Comparison of ENCODE assay signal across 15 cellular contexts in the genomic region with DNA sequence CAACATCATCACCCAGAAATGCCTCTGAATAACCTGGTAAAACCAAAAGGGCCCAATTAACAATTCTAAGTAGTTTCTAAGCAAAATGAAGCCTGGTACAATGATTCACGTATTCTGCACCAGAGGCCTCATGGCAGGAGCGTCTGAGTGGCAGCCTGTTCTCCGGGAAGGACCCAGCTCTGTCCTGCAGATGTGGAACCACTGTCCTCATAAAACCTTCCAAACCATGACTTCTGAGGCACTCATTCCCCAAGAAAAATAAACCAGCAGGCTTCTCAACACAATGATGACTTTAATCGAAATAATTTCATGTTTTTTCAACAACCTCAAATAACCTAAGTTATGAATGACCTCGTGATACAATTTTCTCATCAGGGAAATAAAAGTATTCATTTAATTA.
DNase-seq lines count a peak whose midpoint lies in the region; ATAC-seq, FAIRE-seq and TF ChIP-seq lines count a peak whose summit lies in the region.
"Had no signal": no experiment of that assay in that cellular context is flagged by ENCODE, and none has a peak within 500 bp of the region (broad histone marks: within the 10 kb centered on the region; RNA-seq: fewer than 3 reads in every experiment).

No MANE protein-coding gene starts in this region.

- H3K27me3 Mint-ChIP-seq in activated T-helper 1 cell treated with anti-CD3 and anti-CD28 coated beads, Interleukin-12 subunit alpha, Interleukin-12 subunit beta, Interleukin-2, Interleukin-4 antibody, amounts not matched to agents 30 ng/mL and 10 ng/mL and 1 ng/mL, durations not matched to agents 14 hours and 24 hours and 36 hours (ENCODE audit: insufficient read depth) = no peaks in the 10 kb centered on the region
- H3K27me3 Mint-ChIP-seq in activated naive CD4-positive, alpha-beta T cell treated with anti-CD3 and anti-CD28 coated beads, Interleukin-2, amount 10 ng/mL, durations not matched to agents 7 days and 5 days = no peaks in the 10 kb centered on the region

- DNase-seq in EL = peak; percentile 31
- no peak for DNase-seq in RWPE2 (ENCODE audit: low spot score)
- peak; percentile 43 for DNase-seq in fibroblast of gingiva (ENCODE audit: low read depth)
- DNase-seq in activated T-helper 1 cell treated with anti-CD3 and anti-CD28 coated beads, Interleukin-12 subunit alpha, Interleukin-12 subunit beta, Interleukin-2, Interleukin-4 antibody, amounts not matched to agents 30 ng/mL and 10 ng/mL and 1 ng/mL, durations not matched to agents 14 hours and 24 hours and 36 hours (ENCODE audit: low spot score) = no peak
- no peak for DNase-seq in small intestine
- DNase-seq in activated naive CD4-positive, alpha-beta T cell treated with anti-CD3 and anti-CD28 coated beads, Interleukin-2, amount 10 ng/mL, durations not matched to agents 7 days and 5 days = no peak
- DNase-seq in GM19239 (ENCODE audit: insufficient read length, low spot score) = no peak
- DNase-seq: activated CD8-positive, alpha-beta T cell treated with anti-CD3 and anti-CD28 coated beads, Interleukin-2, amount 10 ng/mL, durations not matched to agents 7 days and 5 days; KG1; NCI-H1048; NCI-H748 treated with DMSO at 0.1 percent for 48 hours; pancreas; Peyer's patch had no signal

- H3K4me1 Mint-ChIP-seq in activated T-helper 1 cell treated with anti-CD3 and anti-CD28 coated beads, Interleukin-12 subunit alpha, Interleukin-12 subunit beta, Interleukin-2, Interleukin-4 antibody, amounts not matched to agents 30 ng/mL and 10 ng/mL and 1 ng/mL, durations not matched to agents 14 hours and 24 hours and 36 hours (ENCODE audit: low read depth) = peaks cover 66% of the 10 kb centered on the region
- H3K4me1 Mint-ChIP-seq in activated naive CD4-positive, alpha-beta T cell treated with anti-CD3 and anti-CD28 coated beads, Interleukin-2, amount 10 ng/mL, durations not matched to agents 7 days and 5 days = peaks cover 64% of the 10 kb centered on the region

- no peak for ATAC-seq in RWPE2 (ENCODE audit: low read depth)
- ATAC-seq: activated CD8-positive, alpha-beta T cell treated with anti-CD3 and anti-CD28 coated beads, Interleukin-2, amount 10 ng/mL, durations not matched to agents 7 days and 5 days; pancreas had no signal

- no peak overlapping the region for H3K27ac Mint-ChIP-seq in activated T-helper 1 cell treated with anti-CD3 and anti-CD28 coated beads, Interleukin-12 subunit alpha, Interleukin-12 subunit beta, Interleukin-2, Interleukin-4 antibody, amounts not matched to agents 30 ng/mL and 10 ng/mL and 1 ng/mL, durations not matched to agents 14 hours and 24 hours and 36 hours
- H3K27ac Mint-ChIP-seq in activated naive CD4-positive, alpha-beta T cell treated with anti-CD3 and anti-CD28 coated beads, Interleukin-2, amount 10 ng/mL, durations not matched to agents 7 days and 5 days = no peak overlapping the region
- H3K27ac Mint-ChIP-seq: activated CD8-positive, alpha-beta T cell treated with anti-CD3 and anti-CD28 coated beads, Interleukin-2, amount 10 ng/mL, durations not matched to agents 7 days and 5 days had no signal

- H3K9ac ChIP-seq in skeletal muscle satellite cell (ENCODE audit: low read depth, low read length) = no peak overlapping the region

- H3K9me3 Mint-ChIP-seq in activated T-helper 1 cell treated with anti-CD3 and anti-CD28 coated beads, Interleukin-12 subunit alpha, Interleukin-12 subunit beta, Interleukin-2, Interleukin-4 antibody, amounts not matched to agents 30 ng/mL and 10 ng/mL and 1 ng/mL, durations not matched to agents 14 hours and 24 hours and 36 hours = no peaks in the 10 kb centered on the region
- no peaks in the 10 kb centered on the region for H3K9me3 Mint-ChIP-seq in activated naive CD4-positive, alpha-beta T cell treated with anti-CD3 and anti-CD28 coated beads, Interleukin-2, amount 10 ng/mL, durations not matched to agents 7 days and 5 days

- H3K27ac ChIP-seq in RWPE2 (ENCODE audit: poor library complexity, severe bottlenecking) (peak overlapping the region; percentile 92), small intestine (ENCODE audit: low read depth in 1 of 2, low read length in 1 of 2) (no peak overlapping the region)
- H3K27ac ChIP-seq: pancreas, Peyer's patch, thoracic aorta had no signal

- no peaks in the 10 kb centered on the region for H3K27me3 ChIP-seq in RWPE2 (ENCODE audit: insufficient read depth, poor library complexity, severe bottlenecking)
- no peaks in the 10 kb centered on the region for H3K27me3 ChIP-seq in skeletal muscle satellite cell (ENCODE audit: control insufficient read depth, insufficient read depth, low read length)
- H3K27me3 ChIP-seq in small intestine (ENCODE audit: control insufficient read depth in 2 of 2, insufficient read depth in 2 of 2, low read length in 2 of 2) = no peaks in the 10 kb centered on the region
- H3K27me3 ChIP-seq: pancreas, Peyer's patch had no signal

- peaks cover 8% of the 10 kb centered on the region for H3K36me3 Mint-ChIP-seq in activated T-helper 1 cell treated with anti-CD3 and anti-CD28 coated beads, Interleukin-12 subunit alpha, Interleukin-12 subunit beta, Interleukin-2, Interleukin-4 antibody, amounts not matched to agents 30 ng/mL and 10 ng/mL and 1 ng/mL, durations not matched to agents 14 hours and 24 hours and 36 hours (ENCODE audit: low read depth)
- peaks cover 7% of the 10 kb centered on the region for H3K36me3 Mint-ChIP-seq in activated naive CD4-positive, alpha-beta T cell treated with anti-CD3 and anti-CD28 coated beads, Interleukin-2, amount 10 ng/mL, durations not matched to agents 7 days and 5 days

- H3K9me3 ChIP-seq in RWPE2 (ENCODE audit: severe bottlenecking) = no peaks in the 10 kb centered on the region
- no peaks in the 10 kb centered on the region for H3K9me3 ChIP-seq in skeletal muscle satellite cell (replicated peaks; ENCODE audit: low read length)
- H3K9me3 ChIP-seq in small intestine (ENCODE audit: control insufficient read depth, low read depth) = no peaks in the 10 kb centered on the region
- H3K9me3 ChIP-seq: pancreas, Peyer's patch, thoracic aorta had no signal

- H3K36me3 ChIP-seq in RWPE2 (ENCODE audit: low read depth) (peaks cover 8% of the 10 kb centered on the region), skeletal muscle satellite cell (ENCODE audit: insufficient read depth, low read length) (peaks cover 4% of the 10 kb centered on the region), small intestine (ENCODE audit: control insufficient read depth in 2 of 2, insufficient read depth in 2 of 2, low read length in 2 of 2) (no peaks in the 10 kb centered on the region)
- H3K36me3 ChIP-seq: pancreas, Peyer's patch, thoracic aorta had no signal

- H3K4me3 ChIP-seq in RWPE2 (ENCODE audit: severe bottlenecking) (no peak overlapping the region), skeletal muscle satellite cell (ENCODE audit: low read length) (no peak overlapping the region), small intestine (ENCODE audit: low read depth in 1 of 2, low read length in 2 of 2) (no peak overlapping the region)
- H3K4me3 ChIP-seq: pancreas, Peyer's patch, thoracic aorta had no signal

- CTCF ChIA-PET in activated naive CD4-positive, alpha-beta T cell treated with anti-CD3 and anti-CD28 coated beads, Interleukin-2, amount 10 ng/mL, durations not matched to agents 7 days and 5 days (lab: Charles Lee) = interaction anchor here (1.9 kb wide), 2 partner anchors 41 to 166 kb away, joined by 3 to 5 read pairs; no protein-coding TSS in a partner anchor

- peak overlapping the region; percentile 9 for H3K4me2 ChIP-seq in skeletal muscle satellite cell (ENCODE audit: low read length)

- no peak for TF ChIP-seq CTCF in RWPE2 (IDR thresholded peaks at IDR 0.05; ENCODE audit: poor library complexity, severe bottlenecking)

- WGBS in small intestine, 3 donors = 89 to 94% (median 93%) methylated on average over 5 of the region's 5 CpGs

- intact Hi-C loops in activated T-helper 1 cell treated with anti-CD3 and anti-CD28 coated beads, Interleukin-12 subunit alpha, Interleukin-12 subunit beta, Interleukin-2, Interleukin-4 antibody, amounts not matched to agents 30 ng/mL and 10 ng/mL and 1 ng/mL, durations not matched to agents 14 hours and 24 hours and 36 hours (cut with micrococcal nuclease) = no loop called here

- H3K4me3 Mint-ChIP-seq in activated T-helper 1 cell treated with anti-CD3 and anti-CD28 coated beads, Interleukin-12 subunit alpha, Interleukin-12 subunit beta, Interleukin-2, Interleukin-4 antibody, amounts not matched to agents 30 ng/mL and 10 ng/mL and 1 ng/mL, durations not matched to agents 14 hours and 24 hours and 36 hours = no peak overlapping the region
- no peak overlapping the region for H3K4me3 Mint-ChIP-seq in activated naive CD4-positive, alpha-beta T cell treated with anti-CD3 and anti-CD28 coated beads, Interleukin-2, amount 10 ng/mL, durations not matched to agents 7 days and 5 days
- H3K4me3 Mint-ChIP-seq: activated CD8-positive, alpha-beta T cell treated with anti-CD3 and anti-CD28 coated beads, Interleukin-2, amount 10 ng/mL, durations not matched to agents 7 days and 5 days had no signal

- FAIRE-seq in small intestine (lab: Jason Lieb, UNC) (no peak), GM19239 (lab: Jason Lieb, UNC) (no peak)
- FAIRE-seq: pancreas had no signal

- H3K4me1 ChIP-seq in RWPE2 (ENCODE audit: insufficient read depth, poor library complexity, severe bottlenecking) (peaks cover 30% of the 10 kb centered on the region), skeletal muscle satellite cell (ENCODE audit: control insufficient read depth, insufficient read depth, low read length) (peaks cover 62% of the 10 kb centered on the region), small intestine (ENCODE audit: control insufficient read depth in 2 of 2, insufficient read depth in 1 of 2, low read depth in 1 of 2, low read length in 1 of 2) (peaks cover 20 to 48% of the 10 kb centered on the region in 2 donors)

Comparison
In these comparisons a context has a peak if more than half of its experiments do, and no peak if none do; other contexts are left out.
1. DNase-seq: peak in EL (single experiment) and fibroblast of gingiva (single experiment); none in RWPE2 (single experiment), activated T-helper 1 cell treated with anti-CD3 and anti-CD28 coated beads, Interleukin-12 subunit alpha, Interleukin-12 subunit beta, Interleukin-2, Interleukin-4 antibody, amounts not matched to agents 30 ng/mL and 10 ng/mL and 1 ng/mL, durations not matched to agents 14 hours and 24 hours and 36 hours (single experiment), small intestine (single experiment), activated naive CD4-positive, alpha-beta T cell treated with anti-CD3 and anti-CD28 coated beads, Interleukin-2, amount 10 ng/mL, durations not matched to agents 7 days and 5 days (single experiment) and GM19239 (single experiment).